Comparison of ENCODE assay signal across 16 cellular contexts in the genomic region with DNA sequence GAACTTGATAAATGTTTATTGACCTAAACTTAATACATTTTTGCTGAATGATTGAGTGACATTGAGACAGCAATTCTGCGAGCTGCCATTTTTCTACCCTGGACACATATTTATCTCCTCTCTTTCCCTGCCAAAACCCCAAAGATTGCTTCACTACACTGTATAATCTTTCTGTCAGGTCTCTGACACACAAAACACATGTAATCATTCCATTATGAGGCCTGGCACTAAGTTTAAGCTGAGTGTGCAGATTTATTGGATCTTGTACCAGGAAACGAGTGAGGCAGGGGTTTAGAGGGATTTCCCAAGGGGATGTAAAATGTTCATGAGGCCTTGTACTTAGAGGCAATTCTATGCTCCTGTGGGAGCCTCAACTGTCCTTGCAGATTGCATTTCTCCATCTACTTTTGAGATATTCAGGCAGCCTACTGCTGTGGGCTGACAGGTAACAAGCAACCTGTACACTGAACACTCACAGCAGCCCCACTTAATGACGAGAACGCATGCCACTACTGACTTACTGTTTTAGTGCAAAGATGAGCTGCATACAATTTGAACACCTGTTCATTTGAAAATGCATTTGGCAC. TPM values are rescaled to one million over a fixed set of nuclear protein-coding genes. Genes with fewer than 3 reads are reported as not detected.
"Had no signal": no experiment of that assay in that cellular context is flagged by ENCODE, and none has a peak within 500 bp of the region (broad histone marks: within the 10 kb centered on the region; RNA-seq: fewer than 3 reads in every experiment).

No MANE protein-coding gene starts in this region.

- DNase-seq: effector memory CD4-positive, alpha-beta T cell; heart right ventricle; hypothalamus; kidney glomerular epithelial cell; mesendoderm; naive B cell; nephron progenitor cell; posterior cingulate gyrus; sigmoid colon; stimulated activated CD4-positive, alpha-beta T cell treated with anti-CD3 and anti-CD28 coated beads, Interleukin-12 subunit alpha, Interleukin-12 subunit beta, amount 100 ng/mL, for 4 hours; stimulated activated naive CD4-positive, alpha-beta T cell; trophoblast cell had no signal

- H3K4me1 ChIP-seq: heart right ventricle had no signal

- H3K36me3 Mint-ChIP-seq: naive B cell had no signal

- H3K4me3 Mint-ChIP-seq: naive B cell, nephron progenitor cell had no signal

- H3K9me3 ChIP-seq: neutrophil, sigmoid colon had no signal

- ATAC-seq: esophagus mucosa, heart right ventricle had no signal

- H3K27ac Mint-ChIP-seq: naive B cell had no signal

- H3K36me3 ChIP-seq: heart right ventricle, neutrophil, sigmoid colon had no signal

- H3K4me1 Mint-ChIP-seq: naive B cell had no signal

- H3K4me3 ChIP-seq: heart right ventricle, sigmoid colon, skin epidermis had no signal

- H3K27ac ChIP-seq: heart right ventricle, neutrophil, sigmoid colon, skin epidermis had no signal

- H3K27me3 ChIP-seq: sigmoid colon had no signal

RNA-seq across cellular contexts. Expression of gene OSR1, which starts 13.7 kb away (rescaled TPM):
- total RNA-seq: pulmonary artery endothelial cell had no signal
